30 cellular contexts compared by ENCODE assay signal in the genomic region with DNA sequence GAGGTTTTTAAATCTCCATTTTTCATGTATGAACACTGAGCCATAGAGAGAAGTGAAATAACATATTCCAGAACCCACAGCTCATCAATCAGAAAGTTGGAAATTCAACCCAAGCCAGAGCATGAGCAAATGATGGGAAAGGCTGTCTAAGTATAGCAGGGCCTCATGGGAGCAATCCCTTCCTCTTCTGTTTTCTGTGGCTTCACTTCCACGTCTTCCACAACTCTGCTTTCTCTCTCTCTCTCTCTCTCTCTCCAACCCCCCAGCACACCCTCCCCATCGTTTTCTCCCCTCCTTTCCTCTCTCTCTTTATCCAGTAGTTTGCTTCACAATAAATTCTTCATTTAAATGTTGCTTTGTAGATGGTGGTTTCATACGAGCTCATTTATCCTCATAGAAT. TPM values are rescaled to one million over a fixed set of nuclear protein-coding genes. Genes with fewer than 3 reads are reported as not detected.
"Had no signal": no experiment of that assay in that cellular context is flagged by ENCODE, and none has a peak within 500 bp of the region (broad histone marks: within the 10 kb centered on the region; RNA-seq: fewer than 3 reads in every experiment).

No MANE protein-coding gene starts in this region.

- H3K27me3 Mint-ChIP-seq: brain had no signal

- H3K4me1 Mint-ChIP-seq: activated CD4-positive, alpha-beta T cell treated with anti-CD3 and anti-CD28 coated beads, Interleukin-2, amount 10 ng/mL, durations not matched to agents 7 days and 5 days; T-helper 17 cell had no signal

- H3K27ac ChIP-seq: SJSA1 had no signal

- H3K9me3 ChIP-seq: SJSA1 had no signal

- H3K9me3 Mint-ChIP-seq: activated B cell treated with CpG ODN at 0.5 μM for 24 hours; activated CD4-positive, alpha-beta memory T cell treated with anti-CD3 and anti-CD28 coated beads for 36 hours; activated CD4-positive, alpha-beta T cell treated with anti-CD3 and anti-CD28 coated beads, Interleukin-2, amount 10 ng/mL, durations not matched to agents 7 days and 5 days; activated naive CD4-positive, alpha-beta T cell treated with anti-CD3 and anti-CD28 coated beads for 36 hours; activated T-cell treated with anti-CD3 and anti-CD28 coated beads, Interleukin-2, amount 50 U/mL, for 4 hours; brain; IgD-negative memory B cell had no signal

- H3K36me3 ChIP-seq: SJSA1 had no signal

- H3K4me3 Mint-ChIP-seq: activated B cell treated with CpG ODN at 0.5 μM for 24 hours; activated CD4-positive, alpha-beta memory T cell treated with anti-CD3 and anti-CD28 coated beads for 36 hours; activated CD4-positive, alpha-beta T cell treated with anti-CD3 and anti-CD28 coated beads, Interleukin-2, amount 10 ng/mL, durations not matched to agents 7 days and 5 days; activated naive CD4-positive, alpha-beta T cell treated with anti-CD3 and anti-CD28 coated beads for 36 hours; activated naive CD8-positive, alpha-beta T cell; activated T-cell treated with anti-CD3 and anti-CD28 coated beads, Interleukin-2, amount 50 U/mL, for 4 hours; brain; IgD-negative memory B cell; T-helper 17 cell had no signal

- H3K4me1 ChIP-seq: SJSA1 had no signal

- ATAC-seq: activated T-cell treated with anti-CD3 and anti-CD28 coated beads, Interleukin-2, amount 50 U/mL, for 4 hours; Panc1; T-helper 17 cell had no signal

- H3K36me3 Mint-ChIP-seq: activated CD4-positive, alpha-beta memory T cell treated with anti-CD3 and anti-CD28 coated beads for 36 hours; activated naive CD8-positive, alpha-beta T cell; brain; IgD-negative memory B cell had no signal

- DNase-seq: activated B cell treated with CpG ODN at 0.5 μM for 24 hours; activated CD4-positive, alpha-beta memory T cell treated with anti-CD3 and anti-CD28 coated beads for 36 hours; activated CD4-positive, alpha-beta T cell treated with anti-CD3 and anti-CD28 coated beads for 1 hour; activated CD4-positive, alpha-beta T cell treated with anti-CD3 and anti-CD28 coated beads, Interleukin-2, amount 10 ng/mL, durations not matched to agents 7 days and 5 days; activated CD8-positive, alpha-beta memory T cell treated with anti-CD3 and anti-CD28 coated beads for 24 hours; activated gamma-delta T cell; activated naive CD4-positive, alpha-beta T cell treated with anti-CD3 and anti-CD28 coated beads for 36 hours; activated T-cell treated with anti-CD3 and anti-CD28 coated beads, Interleukin-2, amount 50 U/mL, for 4 hours; amygdala; KG1; NCI-H1092; NCI-H1436; NCI-H1694 treated with DMSO at 0.1 percent for 48 hours; NCI-H2029 treated with DMSO at 0.1 percent for 48 hours; NCI-H510A treated with DMSO at 0.1 percent for 48 hours; NCI-H69; NK-92 treated with Interleukin-12 subunit alpha and Interleukin-12 subunit beta, amount 100 ng/mL, for 24 hours; OCI-M1; RPMI8226; SHP77; T-helper 17 cell; T-helper 9 cell had no signal

- H3K27ac Mint-ChIP-seq: activated B cell treated with CpG ODN at 0.5 μM for 24 hours; activated CD4-positive, alpha-beta memory T cell treated with anti-CD3 and anti-CD28 coated beads for 36 hours; activated CD4-positive, alpha-beta T cell treated with anti-CD3 and anti-CD28 coated beads, Interleukin-2, amount 10 ng/mL, durations not matched to agents 7 days and 5 days; activated naive CD4-positive, alpha-beta T cell treated with anti-CD3 and anti-CD28 coated beads for 36 hours; activated naive CD8-positive, alpha-beta T cell; brain; IgD-negative memory B cell; T-helper 17 cell had no signal

- H3K4me3 ChIP-seq: SJSA1 had no signal

- H3K27me3 ChIP-seq: SJSA1 had no signal

RNA-seq across cellular contexts. Expression of a gene that starts 49.5 kb away (rescaled TPM):
- total RNA-seq: activated B cell treated with CpG ODN at 0.5 μM for 24 hours; activated CD4-positive, alpha-beta memory T cell treated with anti-CD3 and anti-CD28 coated beads for 36 hours; activated CD4-positive, alpha-beta T cell treated with anti-CD3 and anti-CD28 coated beads, Interleukin-2, amount 10 ng/mL, durations not matched to agents 7 days and 5 days; activated naive CD4-positive, alpha-beta T cell treated with anti-CD3 and anti-CD28 coated beads for 36 hours; activated T-cell treated with anti-CD3 and anti-CD28 coated beads, Interleukin-2, amount 50 U/mL, for 4 hours; astrocyte; LHCN-M2; M059J; SJSA1; T-helper 17 cell had no signal
- polyA plus RNA-seq: IgD-negative memory B cell had no signal
